In the genomic region with DNA sequence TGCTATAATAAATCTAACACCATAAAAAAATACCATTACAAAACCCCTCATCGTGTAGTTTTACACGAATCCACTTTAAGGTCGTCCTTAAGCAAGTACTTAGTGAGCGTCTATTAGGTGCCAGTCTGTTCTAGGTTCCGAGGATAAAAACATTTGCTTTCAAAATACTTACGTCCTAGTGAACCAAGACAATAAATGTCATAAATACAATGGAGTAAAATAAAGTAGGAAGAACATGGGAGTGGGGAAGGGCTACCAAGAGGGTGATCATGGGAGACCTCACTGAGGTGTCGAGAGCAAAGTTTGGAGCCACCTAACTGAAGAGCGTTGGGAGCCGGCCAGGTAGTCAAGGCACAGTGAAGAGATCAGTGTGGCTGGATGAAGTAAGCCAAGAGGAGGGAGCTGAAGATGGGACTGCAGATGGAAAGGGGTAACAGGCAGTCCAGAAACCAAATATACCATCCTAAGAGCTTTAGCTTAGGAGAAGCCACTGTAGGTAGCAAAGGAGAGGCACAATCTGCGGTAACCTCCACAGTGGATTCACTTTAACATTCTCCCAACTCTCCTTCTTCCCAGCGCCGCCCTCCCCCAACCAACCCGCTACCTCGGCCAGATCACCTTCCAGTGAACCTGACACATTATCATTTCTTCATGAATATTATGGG, we compare ENCODE assay signal across 8 cellular contexts. TPM values are rescaled to one million over a fixed set of nuclear protein-coding genes. Genes with fewer than 3 reads are reported as not detected.
A peak's percentile ranks its signal among the peaks of the same experiment; 100 is the strongest.
DNase-seq lines count a peak whose midpoint lies in the region; FAIRE-seq and TF ChIP-seq lines count a peak whose summit lies in the region.

No MANE protein-coding gene starts in this region.

- H3K36me3 ChIP-seq in HUES48 (ENCODE audit: control insufficient read depth, insufficient read depth, low read length) = no peaks in the 10 kb centered on the region
- H3K36me3 ChIP-seq in keratinocyte (ENCODE audit: control insufficient read depth in 2 of 2, extremely low read depth in 1 of 2, insufficient read depth in 2 of 2, low read length in 2 of 2) = peaks cover 0 to 6% of the 10 kb centered on the region in 2 experiments
- H3K36me3 ChIP-seq in suprapubic skin = no peaks in the 10 kb centered on the region

- dilution Hi-C loops in keratinocyte (cut with MboI; ENCODE audit: extremely low pct_ligation_motif_present, low sequenced_read_pairs) = no loop called here

- H3K27ac ChIP-seq in HUES48 (ENCODE audit: low read depth, low read length) = peak overlapping the region; percentile 88
- H3K27ac ChIP-seq in angular gyrus (ENCODE audit: low read depth, low read length) = peak overlapping the region; percentile 65
- H3K27ac ChIP-seq in keratinocyte (ENCODE audit: control insufficient read depth, insufficient read depth, low read length) = peak overlapping the region; percentile 81
- peak overlapping the region; percentile 94 for H3K27ac ChIP-seq in suprapubic skin

- no peak for FAIRE-seq in keratinocyte (lab: Jason Lieb, UNC)

- TF ChIP-seq POLR2A in suprapubic skin (IDR thresholded peaks at IDR 0.05) = no peak

- no peaks in the 10 kb centered on the region for H3K9me1 ChIP-seq in keratinocyte (ENCODE audit: control insufficient read depth, extremely low read depth, insufficient read depth, low read length)

- peaks cover 11% of the 10 kb centered on the region; the same call in 1 of the 2 replicates for H3K4me1 ChIP-seq in HUES48 (ENCODE audit: control insufficient read depth, insufficient read depth, low read length)
- H3K4me1 ChIP-seq in keratinocyte (ENCODE audit: control insufficient read depth, extremely low read depth, insufficient read depth, low read length) = peaks cover 19% of the 10 kb centered on the region
- H3K4me1 ChIP-seq in suprapubic skin = peaks cover 26% of the 10 kb centered on the region

- DNase-seq in DMS53 (lab: John Stamatoyannopoulos, UW) (peak; percentile 33), DMS53 treated with DMSO at 0.1 percent for 48 hours (lab: John Stamatoyannopoulos, UW; ENCODE audit: unreplicated experiment) (no peak), keratinocyte (ENCODE audit: low read depth, low spot score) (no peak), suprapubic skin (ENCODE audit: low spot score in 2 of 2) (no peak), NCI-H526 treated with DMSO at 0.1 percent for 48 hours (lab: John Stamatoyannopoulos, UW) (no peak)
- DNase-seq in stimulated activated CD8-positive, alpha-beta memory T cell treated with anti-CD3 and anti-CD28 coated beads, Interleukin-4, amount 100 ng/mL, for 48 hours = no peak

- no peaks in the 10 kb centered on the region for H3K9me3 ChIP-seq in HUES48 (ENCODE audit: control insufficient read depth, insufficient read depth, low read length)
- H3K9me3 ChIP-seq in keratinocyte (ENCODE audit: control insufficient read depth, low read depth, low read length) = no peaks in the 10 kb centered on the region
- H3K9me3 ChIP-seq in suprapubic skin = no peaks in the 10 kb centered on the region

- H3K9ac ChIP-seq in HUES48 (ENCODE audit: low read depth, low read length) (peak overlapping the region; percentile 61), keratinocyte (ENCODE audit: control insufficient read depth, extremely low read depth, insufficient read depth, low read length) (peak overlapping the region; percentile 91)

- H4K20me1 ChIP-seq in keratinocyte (ENCODE audit: control insufficient read depth, extremely low read depth, insufficient read depth, low read length) = no peaks in the 10 kb centered on the region

- peaks cover 48% of the 10 kb centered on the region for H3K79me2 ChIP-seq in keratinocyte (ENCODE audit: control insufficient read depth, insufficient read depth, low read length)

- peak overlapping the region; percentile 99 for H3K4me2 ChIP-seq in keratinocyte (ENCODE audit: control insufficient read depth, extremely low read depth, insufficient read depth, low read depth, low read length)

- H3K27me3 ChIP-seq in HUES48 (ENCODE audit: control insufficient read depth, insufficient read depth, low read length) (no peaks in the 10 kb centered on the region), keratinocyte (ENCODE audit: control insufficient read depth, extremely low read depth, insufficient read depth, low read length) (no peaks in the 10 kb centered on the region), suprapubic skin (no peaks in the 10 kb centered on the region)

- WGBS in suprapubic skin = 6% methylated on average over 14 of the region's 14 CpGs

- TF ChIP-seq EP300 in suprapubic skin (IDR thresholded peaks at IDR 0.05) = no peak

- H2AFZ ChIP-seq in keratinocyte (ENCODE audit: control insufficient read depth, low read length) = peak overlapping the region; percentile 87

- H3K4me3 ChIP-seq in HUES48 (ENCODE audit: low read depth, low read length) (peak overlapping the region; percentile 98), keratinocyte (ENCODE audit: control insufficient read depth in 2 of 3, extremely low read depth in 1 of 3, insufficient read depth in 2 of 3, low read depth in 1 of 3, low read length in 3 of 3) (peak overlapping the region; percentile 87 to 95 (median 94)), suprapubic skin (peak overlapping the region; percentile 96)

- no peak for TF ChIP-seq CTCF in keratinocyte (optimal IDR thresholded peaks at IDR 0.05 in 1 of 3, IDR thresholded peaks at IDR 0.05 in 1 of 3, conservative IDR thresholded peaks at IDR 0.05 in 1 of 3; ENCODE audit: extremely low read depth in 1 of 3, insufficient read depth in 2 of 3, low read length in 3 of 3)
- TF ChIP-seq CTCF in suprapubic skin (IDR thresholded peaks at IDR 0.05) = no peak

RNA-seq across cellular contexts. Expression of a gene that starts 0.7 kb away (rescaled TPM):
- polyA plus RNA-seq in keratinocyte = 8.6 to 15.8 TPM (median 13.2 TPM) in 3 replicates
- polyA plus RNA-seq in keratinocyte (2011; ENCODE audit: low read depth) = 8.1 TPM
- polyA plus RNA-seq in keratinocyte (2011; cell fraction: cytosol; rRNA removed) = 3.9 and 9.2 TPM in 2 replicates
- polyA plus RNA-seq in keratinocyte (2011; cell fraction: nucleus; rRNA removed) = 15.7 and 19.0 TPM in 2 replicates
- 8.9 and 9.7 TPM in 2 replicates for polyA plus RNA-seq in keratinocyte (2012; ENCODE audit: low replicate concordance)
- 4.8 to 47.0 TPM (median 34.0 TPM) in 3 replicates for polyA minus RNA-seq in keratinocyte
- 13.2 TPM for polyA minus RNA-seq in keratinocyte (2011; cell fraction: cytosol; rRNA and poly(A)+ RNA removed)
- polyA minus RNA-seq in keratinocyte (2011; cell fraction: nucleus; rRNA and poly(A)+ RNA removed) = 28.3 and 56.9 TPM in 2 replicates
- total RNA-seq in suprapubic skin = 10 to 100 TPM; 19.0 to 42.9 (median 23.9) TPM

RNA-seq across cellular contexts. Expression of a gene that starts 27.2 kb away (rescaled TPM):
- polyA plus RNA-seq in keratinocyte = 18.1 to 26.2 TPM (median 20.1 TPM) in 3 replicates
- 8.8 TPM for polyA plus RNA-seq in keratinocyte (2011; ENCODE audit: low read depth)
- 22.5 and 33.1 TPM in 2 replicates for polyA plus RNA-seq in keratinocyte (2011; cell fraction: cytosol; rRNA removed)
- 16.6 and 18.5 TPM in 2 replicates for polyA plus RNA-seq in keratinocyte (2011; cell fraction: nucleus; rRNA removed)
- 11.5 and 16.8 TPM in 2 replicates for polyA plus RNA-seq in keratinocyte (2012; ENCODE audit: low replicate concordance)
- polyA minus RNA-seq in keratinocyte = 4.7 to 14.1 TPM (median 10.1 TPM) in 3 replicates
- 9.0 TPM for polyA minus RNA-seq in keratinocyte (2011; cell fraction: cytosol; rRNA and poly(A)+ RNA removed)
- polyA minus RNA-seq in keratinocyte (2011; cell fraction: nucleus; rRNA and poly(A)+ RNA removed) = 2.3 and 4.7 TPM in 2 replicates
- total RNA-seq in suprapubic skin = 1 to 10 TPM; 5.7 to 9.3 (median 8.1) TPM

RNA-seq across cellular contexts. Expression of a gene that starts 32.5 kb away (rescaled TPM):
- 12.7 to 26.7 TPM (median 16.3 TPM) in 3 replicates for polyA plus RNA-seq in keratinocyte
- 82.9 TPM for polyA plus RNA-seq in keratinocyte (2011; ENCODE audit: low read depth)
- 10.5 and 22.2 TPM in 2 replicates for polyA plus RNA-seq in keratinocyte (2011; cell fraction: cytosol; rRNA removed)
- 13.9 and 20.5 TPM in 2 replicates for polyA plus RNA-seq in keratinocyte (2011; cell fraction: nucleus; rRNA removed)
- polyA plus RNA-seq in keratinocyte (2012; ENCODE audit: low replicate concordance) = 18.4 and 23.0 TPM in 2 replicates
- 4.1 to 12.6 TPM (median 4.3 TPM) in 3 replicates for polyA minus RNA-seq in keratinocyte
- polyA minus RNA-seq in keratinocyte (2011; cell fraction: cytosol; rRNA and poly(A)+ RNA removed) = 6.7 TPM
- polyA minus RNA-seq in keratinocyte (2011; cell fraction: nucleus; rRNA and poly(A)+ RNA removed) = 5.2 and 9.9 TPM in 2 replicates
- 10 to 100 TPM; 20.7 to 30.0 (median 25.5) TPM for total RNA-seq in suprapubic skin
